1 cellular context compared by ENCODE assay signal in the genomic region with DNA sequence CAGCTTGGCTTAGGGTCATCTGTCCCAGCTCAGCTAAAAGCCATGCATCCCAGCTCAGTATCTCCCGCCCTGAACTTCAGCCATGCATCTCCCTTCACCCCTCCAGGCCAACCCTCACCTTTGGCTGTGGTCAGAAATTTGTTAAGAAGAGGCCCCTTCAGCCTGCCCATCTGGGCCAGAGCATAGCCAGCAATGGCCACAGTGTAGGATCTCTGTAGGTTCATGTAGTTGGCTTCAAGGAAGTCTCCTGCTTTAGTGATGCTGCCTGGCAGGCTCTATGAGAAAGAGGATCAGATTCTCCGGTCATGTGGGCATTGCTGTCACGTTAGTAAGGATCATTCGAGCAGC.
TF ChIP-seq lines count a peak whose summit lies in the region.

No MANE protein-coding gene starts in this region.

TF ChIP-seq in HepG2, 621 proteins besides CTCF, POLR2A, EP300 and RAD21:
- TF ChIP-seq ATAD3A (CRISPR knock-in tag; IDR thresholded peaks at IDR 0.05) (no peak), KMT2A (CRISPR knock-in tag; IDR thresholded peaks at IDR 0.05) (no peak), ARHGAP35 (CRISPR knock-in tag; IDR thresholded peaks at IDR 0.05; ENCODE audit: borderline replicate concordance) (no peak), ZNF292 (CRISPR knock-in tag; IDR thresholded peaks at IDR 0.05; ENCODE audit: borderline replicate concordance, low read depth) (no peak), POLR2G (IDR thresholded peaks at IDR 0.05; ENCODE audit: low read depth, low read length) (peak; percentile 57; the same call in 1 of the 2 replicates), NFYC (CRISPR knock-in tag; IDR thresholded peaks at IDR 0.05) (no peak), SP1 (IDR thresholded peaks at IDR 0.05) (no peak), SP1 (CRISPR knock-in tag; IDR thresholded peaks at IDR 0.05) (no peak), MNT (IDR thresholded peaks at IDR 0.05) (no peak), ZBTB14 (CRISPR knock-in tag; IDR thresholded peaks at IDR 0.05) (no peak), ISL2 (CRISPR knock-in tag; IDR thresholded peaks at IDR 0.05) (no peak), MIXL1 (CRISPR knock-in tag; IDR thresholded peaks at IDR 0.05) (no peak), ZNF776 (CRISPR knock-in tag; IDR thresholded peaks at IDR 0.05) (no peak), LRRFIP1 (CRISPR knock-in tag; conservative IDR thresholded peaks at IDR 0.05) (no peak), PREB (CRISPR knock-in tag; IDR thresholded peaks at IDR 0.05) (no peak), PBX2 (CRISPR knock-in tag; IDR thresholded peaks at IDR 0.05) (no peak), PHF20 (CRISPR knock-in tag; IDR thresholded peaks at IDR 0.05) (no peak), DNMT3B (CRISPR knock-in tag; conservative IDR thresholded peaks at IDR 0.05) (no peak), RBM22 (optimal IDR thresholded peaks at IDR 0.05; ENCODE audit: low read length) (peak; percentile 72), ZNF703 (CRISPR knock-in tag; IDR thresholded peaks at IDR 0.05; ENCODE audit: borderline replicate concordance) (no peak), ZNF441 (CRISPR knock-in tag; IDR thresholded peaks at IDR 0.05; ENCODE audit: borderline replicate concordance) (no peak), ZSCAN22 (CRISPR knock-in tag; IDR thresholded peaks at IDR 0.05) (no peak), ZNF234 (CRISPR knock-in tag; conservative IDR thresholded peaks at IDR 0.05) (no peak)
- TF ChIP-seq, protein P1, sequence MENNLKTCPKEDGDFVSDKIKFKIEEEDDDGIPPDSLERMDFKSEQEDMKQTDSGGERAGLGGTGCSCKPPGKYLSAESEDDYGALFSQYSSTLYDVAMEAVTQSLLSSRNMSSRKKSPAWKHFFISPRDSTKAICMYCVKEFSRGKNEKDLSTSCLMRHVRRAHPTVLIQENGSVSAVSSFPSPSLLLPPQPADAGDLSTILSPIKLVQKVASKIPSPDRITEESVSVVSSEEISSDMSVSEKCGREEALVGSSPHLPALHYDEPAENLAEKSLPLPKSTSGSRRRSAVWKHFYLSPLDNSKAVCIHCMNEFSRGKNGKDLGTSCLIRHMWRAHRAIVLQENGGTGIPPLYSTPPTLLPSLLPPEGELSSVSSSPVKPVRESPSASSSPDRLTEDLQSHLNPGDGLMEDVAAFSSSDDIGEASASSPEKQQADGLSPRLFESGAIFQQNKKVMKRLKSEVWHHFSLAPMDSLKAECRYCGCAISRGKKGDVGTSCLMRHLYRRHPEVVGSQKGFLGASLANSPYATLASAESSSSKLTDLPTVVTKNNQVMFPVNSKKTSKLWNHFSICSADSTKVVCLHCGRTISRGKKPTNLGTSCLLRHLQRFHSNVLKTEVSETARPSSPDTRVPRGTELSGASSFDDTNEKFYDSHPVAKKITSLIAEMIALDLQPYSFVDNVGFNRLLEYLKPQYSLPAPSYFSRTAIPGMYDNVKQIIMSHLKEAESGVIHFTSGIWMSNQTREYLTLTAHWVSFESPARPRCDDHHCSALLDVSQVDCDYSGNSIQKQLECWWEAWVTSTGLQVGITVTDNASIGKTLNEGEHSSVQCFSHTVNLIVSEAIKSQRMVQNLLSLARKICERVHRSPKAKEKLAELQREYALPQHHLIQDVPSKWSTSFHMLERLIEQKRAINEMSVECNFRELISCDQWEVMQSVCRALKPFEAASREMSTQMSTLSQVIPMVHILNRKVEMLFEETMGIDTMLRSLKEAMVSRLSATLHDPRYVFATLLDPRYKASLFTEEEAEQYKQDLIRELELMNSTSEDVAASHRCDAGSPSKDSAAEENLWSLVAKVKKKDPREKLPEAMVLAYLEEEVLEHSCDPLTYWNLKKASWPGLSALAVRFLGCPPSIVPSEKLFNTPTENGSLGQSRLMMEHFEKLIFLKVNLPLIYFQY (CRISPR knock-in tag; IDR thresholded peaks at IDR 0.05; ENCODE audit: borderline replicate concordance), result no peak
- TF ChIP-seq, protein P2, sequence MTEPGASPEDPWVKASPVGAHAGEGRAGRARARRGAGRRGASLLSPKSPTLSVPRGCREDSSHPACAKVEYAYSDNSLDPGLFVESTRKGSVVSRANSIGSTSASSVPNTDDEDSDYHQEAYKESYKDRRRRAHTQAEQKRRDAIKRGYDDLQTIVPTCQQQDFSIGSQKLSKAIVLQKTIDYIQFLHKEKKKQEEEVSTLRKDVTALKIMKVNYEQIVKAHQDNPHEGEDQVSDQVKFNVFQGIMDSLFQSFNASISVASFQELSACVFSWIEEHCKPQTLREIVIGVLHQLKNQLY (CRISPR knock-in tag; IDR thresholded peaks at IDR 0.05), result no peak
- TF ChIP-seq, protein P3, sequence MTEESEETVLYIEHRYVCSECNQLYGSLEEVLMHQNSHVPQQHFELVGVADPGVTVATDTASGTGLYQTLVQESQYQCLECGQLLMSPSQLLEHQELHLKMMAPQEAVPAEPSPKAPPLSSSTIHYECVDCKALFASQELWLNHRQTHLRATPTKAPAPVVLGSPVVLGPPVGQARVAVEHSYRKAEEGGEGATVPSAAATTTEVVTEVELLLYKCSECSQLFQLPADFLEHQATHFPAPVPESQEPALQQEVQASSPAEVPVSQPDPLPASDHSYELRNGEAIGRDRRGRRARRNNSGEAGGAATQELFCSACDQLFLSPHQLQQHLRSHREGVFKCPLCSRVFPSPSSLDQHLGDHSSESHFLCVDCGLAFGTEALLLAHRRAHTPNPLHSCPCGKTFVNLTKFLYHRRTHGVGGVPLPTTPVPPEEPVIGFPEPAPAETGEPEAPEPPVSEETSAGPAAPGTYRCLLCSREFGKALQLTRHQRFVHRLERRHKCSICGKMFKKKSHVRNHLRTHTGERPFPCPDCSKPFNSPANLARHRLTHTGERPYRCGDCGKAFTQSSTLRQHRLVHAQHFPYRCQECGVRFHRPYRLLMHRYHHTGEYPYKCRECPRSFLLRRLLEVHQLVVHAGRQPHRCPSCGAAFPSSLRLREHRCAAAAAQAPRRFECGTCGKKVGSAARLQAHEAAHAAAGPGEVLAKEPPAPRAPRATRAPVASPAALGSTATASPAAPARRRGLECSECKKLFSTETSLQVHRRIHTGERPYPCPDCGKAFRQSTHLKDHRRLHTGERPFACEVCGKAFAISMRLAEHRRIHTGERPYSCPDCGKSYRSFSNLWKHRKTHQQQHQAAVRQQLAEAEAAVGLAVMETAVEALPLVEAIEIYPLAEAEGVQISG (CRISPR knock-in tag; IDR thresholded peaks at IDR 0.05), result 0 out of 2 replicates have a peak, but pooled peaks have one; percentile 21
- TF ChIP-seq, protein P4, sequence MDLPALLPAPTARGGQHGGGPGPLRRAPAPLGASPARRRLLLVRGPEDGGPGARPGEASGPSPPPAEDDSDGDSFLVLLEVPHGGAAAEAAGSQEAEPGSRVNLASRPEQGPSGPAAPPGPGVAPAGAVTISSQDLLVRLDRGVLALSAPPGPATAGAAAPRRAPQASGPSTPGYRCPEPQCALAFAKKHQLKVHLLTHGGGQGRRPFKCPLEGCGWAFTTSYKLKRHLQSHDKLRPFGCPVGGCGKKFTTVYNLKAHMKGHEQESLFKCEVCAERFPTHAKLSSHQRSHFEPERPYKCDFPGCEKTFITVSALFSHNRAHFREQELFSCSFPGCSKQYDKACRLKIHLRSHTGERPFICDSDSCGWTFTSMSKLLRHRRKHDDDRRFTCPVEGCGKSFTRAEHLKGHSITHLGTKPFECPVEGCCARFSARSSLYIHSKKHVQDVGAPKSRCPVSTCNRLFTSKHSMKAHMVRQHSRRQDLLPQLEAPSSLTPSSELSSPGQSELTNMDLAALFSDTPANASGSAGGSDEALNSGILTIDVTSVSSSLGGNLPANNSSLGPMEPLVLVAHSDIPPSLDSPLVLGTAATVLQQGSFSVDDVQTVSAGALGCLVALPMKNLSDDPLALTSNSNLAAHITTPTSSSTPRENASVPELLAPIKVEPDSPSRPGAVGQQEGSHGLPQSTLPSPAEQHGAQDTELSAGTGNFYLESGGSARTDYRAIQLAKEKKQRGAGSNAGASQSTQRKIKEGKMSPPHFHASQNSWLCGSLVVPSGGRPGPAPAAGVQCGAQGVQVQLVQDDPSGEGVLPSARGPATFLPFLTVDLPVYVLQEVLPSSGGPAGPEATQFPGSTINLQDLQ (CRISPR knock-in tag; IDR thresholded peaks at IDR 0.05), result 0 out of 2 replicates have a peak, but pooled peaks have one; percentile 10
- TF ChIP-seq, protein P5, sequence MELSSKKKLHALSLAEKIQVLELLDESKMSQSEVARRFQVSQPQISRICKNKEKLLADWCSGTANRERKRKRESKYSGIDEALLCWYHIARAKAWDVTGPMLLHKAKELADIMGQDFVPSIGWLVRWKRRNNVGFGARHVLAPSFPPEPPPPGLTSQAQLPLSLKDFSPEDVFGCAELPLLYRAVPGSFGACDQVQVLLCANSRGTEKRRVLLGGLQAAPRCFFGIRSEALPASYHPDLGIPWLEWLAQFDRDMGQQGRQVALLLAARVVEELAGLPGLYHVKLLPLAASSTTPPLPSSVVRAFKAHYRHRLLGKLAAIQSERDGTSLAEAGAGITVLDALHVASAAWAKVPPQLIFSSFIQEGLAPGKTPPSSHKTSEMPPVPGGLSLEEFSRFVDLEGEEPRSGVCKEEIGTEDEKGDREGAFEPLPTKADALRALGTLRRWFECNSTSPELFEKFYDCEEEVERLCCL (CRISPR knock-in tag; IDR thresholded peaks at IDR 0.05; ENCODE audit: borderline replicate concordance), result no peak
- TF ChIP-seq, protein P6, sequence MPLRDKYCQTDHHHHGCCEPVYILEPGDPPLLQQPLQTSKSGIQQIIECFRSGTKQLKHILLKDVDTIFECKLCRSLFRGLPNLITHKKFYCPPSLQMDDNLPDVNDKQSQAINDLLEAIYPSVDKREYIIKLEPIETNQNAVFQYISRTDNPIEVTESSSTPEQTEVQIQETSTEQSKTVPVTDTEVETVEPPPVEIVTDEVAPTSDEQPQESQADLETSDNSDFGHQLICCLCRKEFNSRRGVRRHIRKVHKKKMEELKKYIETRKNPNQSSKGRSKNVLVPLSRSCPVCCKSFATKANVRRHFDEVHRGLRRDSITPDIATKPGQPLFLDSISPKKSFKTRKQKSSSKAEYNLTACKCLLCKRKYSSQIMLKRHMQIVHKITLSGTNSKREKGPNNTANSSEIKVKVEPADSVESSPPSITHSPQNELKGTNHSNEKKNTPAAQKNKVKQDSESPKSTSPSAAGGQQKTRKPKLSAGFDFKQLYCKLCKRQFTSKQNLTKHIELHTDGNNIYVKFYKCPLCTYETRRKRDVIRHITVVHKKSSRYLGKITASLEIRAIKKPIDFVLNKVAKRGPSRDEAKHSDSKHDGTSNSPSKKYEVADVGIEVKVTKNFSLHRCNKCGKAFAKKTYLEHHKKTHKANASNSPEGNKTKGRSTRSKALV (CRISPR knock-in tag; IDR thresholded peaks at IDR 0.05), result no peak
